Comparison of ENCODE assay signal across 18 cellular contexts in genomic region chr6:1334725-1335124, GRCh38. TPM values are rescaled to one million over a fixed set of nuclear protein-coding genes. Genes with fewer than 3 reads are reported as not detected.
DNase-seq lines count a peak whose midpoint lies in the region; ATAC-seq, FAIRE-seq and TF ChIP-seq lines count a peak whose summit lies in the region.
"Had no signal": no experiment of that assay in that cellular context is flagged by ENCODE, and none has a peak within 500 bp of the region (broad histone marks: within the 10 kb centered on the region; RNA-seq: fewer than 3 reads in every experiment).

No MANE protein-coding gene starts in this region.

- TF ChIP-seq RAD21 in HCT116 (IDR thresholded peaks at IDR 0.05; ENCODE audit: low read depth) = no peak

- no TSS peak for BruUV-seq in HCT116 (replicated peaks; lab: Mats Ljungman, UMichigan)

- TF ChIP-seq CTCF in HCT116 (IDR thresholded peaks at IDR 0.05 in 2 of 3, conservative IDR thresholded peaks at IDR 0.05 in 1 of 3; ENCODE audit: borderline replicate concordance in 1 of 3, insufficient read depth in 1 of 3, low read depth in 2 of 3, low read length in 2 of 3) (no peak), body of pancreas (IDR thresholded peaks at IDR 0.05) (no peak)

- H4K20me1 ChIP-seq in HCT116 (ENCODE audit: insufficient read depth) = no peaks in the 10 kb centered on the region

- H3K27ac ChIP-seq in HCT116 (ENCODE audit: low read depth, low read length) (peak overlapping the region; percentile 63; the same call in 1 of the 2 replicates), body of pancreas (peak overlapping the region in 3 of 4 donors; percentile 65 to 84 (median 75)), small intestine (ENCODE audit: low read depth in 1 of 2, low read length in 1 of 2) (peak overlapping the region in 1 of 2 donors; percentile 76)
- H3K27ac ChIP-seq: ascending aorta, heart right ventricle, SJCRH30 had no signal

- ATAC-seq in HCT116 (no peak), body of pancreas (no peak), HG02973 (IDR thresholded peaks at IDR 0.05; ENCODE audit: unreplicated experiment) (no peak), HG03095 (IDR thresholded peaks at IDR 0.05; ENCODE audit: unreplicated experiment) (no peak), HG02852 (IDR thresholded peaks at IDR 0.05; ENCODE audit: unreplicated experiment) (no peak)
- ATAC-seq: effector memory CD8-positive, alpha-beta T cell had no signal

- RAD21 ChIA-PET in HCT116 (lab: Charles Lee; ENCODE audit: low non-redundant PET in 1 of 2, low total read pairs in 2 of 2, uncharacterized antibody in 2 of 2, unreplicated experiment in 2 of 2) = interaction anchor here in 1 of 2 experiments (0.6 kb wide), 1 partner anchor 741 kb away, joined by 3 read pairs; no protein-coding TSS in a partner anchor

- WGBS in body of pancreas, 2 donors = 41 to 50% methylated on average over 11 of the region's 11 CpGs
- WGBS in small intestine, 3 donors = 14 to 34% (median 22%) methylated on average over 11 of the region's 11 CpGs

- no peak overlapping the region for H3K4me3 ChIP-seq in HCT116 (replicated peaks in 1 of 2; ENCODE audit: low read depth in 1 of 2, low read length in 2 of 2)
- no peak overlapping the region for H3K4me3 ChIP-seq in body of pancreas
- no peak overlapping the region for H3K4me3 ChIP-seq in small intestine (ENCODE audit: low read depth in 1 of 2, low read length in 2 of 2)
- H3K4me3 ChIP-seq: ascending aorta, heart right ventricle, SJCRH30 had no signal

- H3K4me1 ChIP-seq in HCT116 (ENCODE audit: control insufficient read depth in 1 of 2, insufficient read depth in 2 of 2, low read length in 2 of 2) (peaks cover 9 to 33% of the 10 kb centered on the region in 2 experiments; a peak in 3 of 4 replicates), body of pancreas (peaks cover 20% of the 10 kb centered on the region), small intestine (ENCODE audit: control insufficient read depth in 2 of 2, insufficient read depth in 1 of 2, low read depth in 1 of 2, low read length in 1 of 2) (no peaks in the 10 kb centered on the region)
- H3K4me1 ChIP-seq: ascending aorta, SJCRH30 had no signal

- H3K79me2 ChIP-seq in HCT116 (ENCODE audit: insufficient read depth, low read length) = no peaks in the 10 kb centered on the region

- CTCF ChIA-PET in HCT116 (lab: Charles Lee) = interaction anchor here (1.4 to 2.9 kb wide), 2 partner anchors 422 to 613 kb away, joined by 5 to 19 read pairs; no protein-coding TSS in a partner anchor

- no peak for TF ChIP-seq POLR2A in HCT116 (IDR thresholded peaks at IDR 0.05; ENCODE audit: borderline replicate concordance, extremely low read depth, insufficient read depth, insufficient read length)
- TF ChIP-seq POLR2A in body of pancreas (IDR thresholded peaks at IDR 0.05) = no peak

- intact Hi-C loops in HCT116 (cut with micrococcal nuclease) = loop anchor here (5.0 kb wide), 1 partner anchor 742 kb away; no protein-coding TSS in a partner anchor
- intact Hi-C loops in body of pancreas (cut with DNase I) = no loop called here

- H3K27me3 ChIP-seq in HCT116 (ENCODE audit: insufficient read depth, low read length) = no peaks in the 10 kb centered on the region
- no peaks in the 10 kb centered on the region for H3K27me3 ChIP-seq in body of pancreas
- no peaks in the 10 kb centered on the region for H3K27me3 ChIP-seq in small intestine (ENCODE audit: control insufficient read depth in 2 of 2, insufficient read depth in 2 of 2, low read length in 2 of 2)
- H3K27me3 ChIP-seq: ascending aorta, SJCRH30 had no signal

- H3K4me2 ChIP-seq in HCT116 (ENCODE audit: low read length) = peak overlapping the region; percentile 72

- peak overlapping the region; percentile 19; the same call in 1 of the 2 replicates for H3K9ac ChIP-seq in HCT116 (ENCODE audit: low read length)

- H3K9me2 ChIP-seq in HCT116 (ENCODE audit: insufficient read depth) = no peaks in the 10 kb centered on the region

- POLR2A ChIA-PET in HCT116 (lab: Charles Lee) = no interaction called here

- H3K9me3 ChIP-seq in HCT116 (ENCODE audit: control insufficient read depth in 1 of 2, insufficient read depth in 1 of 2, low read depth in 1 of 2, low read length in 2 of 2) = no peaks in the 10 kb centered on the region; a peak in 1 of 4 replicates
- no peaks in the 10 kb centered on the region for H3K9me3 ChIP-seq in body of pancreas
- H3K9me3 ChIP-seq in small intestine (ENCODE audit: control insufficient read depth, low read depth) = no peaks in the 10 kb centered on the region
- H3K9me3 ChIP-seq: ascending aorta, SJCRH30 had no signal

- H2AFZ ChIP-seq in HCT116 (ENCODE audit: low read depth, low read length, poor library complexity, severe bottlenecking) = peak overlapping the region; percentile 7

- FAIRE-seq in small intestine (lab: Jason Lieb, UNC) (no peak), frontal cortex (lab: Jason Lieb, UNC) (no peak)

- no peaks in the 10 kb centered on the region for H3K36me3 ChIP-seq in HCT116 (ENCODE audit: control insufficient read depth in 1 of 2, insufficient read depth in 2 of 2, low read length in 2 of 2)
- no peaks in the 10 kb centered on the region for H3K36me3 ChIP-seq in body of pancreas (replicated peaks in 1 of 2; ENCODE audit: insufficient read depth in 1 of 2, low read depth in 2 of 2)
- H3K36me3 ChIP-seq in small intestine (ENCODE audit: control insufficient read depth in 2 of 2, insufficient read depth in 2 of 2, low read length in 2 of 2) = no peaks in the 10 kb centered on the region
- H3K36me3 ChIP-seq: ascending aorta, heart right ventricle, SJCRH30 had no signal

- DNase-seq in HCT116 (ENCODE audit: low read depth, low spot score) (no peak), body of pancreas (peak in 1 of 4 donors; percentile 21), left kidney (ENCODE audit: low read depth, low spot score) (peak; percentile 17), small intestine (peak; percentile 67), frontal cortex (ENCODE audit: low spot score in 2 of 2) (no peak)
- DNase-seq: activated CD4-positive, alpha-beta memory T cell treated with anti-CD3 and anti-CD28 coated beads, Interleukin-2, amount 10 ng/mL, durations not matched to agents 7 days and 5 days; activated naive CD4-positive, alpha-beta T cell treated with anti-CD3 and anti-CD28 coated beads for 36 hours; CD4-positive, CD25-positive, alpha-beta regulatory T cell; effector memory CD8-positive, alpha-beta T cell; NCI-H2107; T-helper 2 cell had no signal

TF ChIP-seq in HCT116, 20 proteins besides CTCF, POLR2A, EP300 and RAD21:
- TF ChIP-seq CBX3 (IDR thresholded peaks at IDR 0.05; ENCODE audit: low read depth) = no peak
- no peak for TF ChIP-seq CEBPB (IDR thresholded peaks at IDR 0.05; ENCODE audit: low read depth)
- no peak for TF ChIP-seq TCF7L2 (IDR thresholded peaks at IDR 0.05; ENCODE audit: borderline replicate concordance, extremely low read depth, insufficient read depth, insufficient read length)

RNA-seq across cellular contexts. Expression of gene FOXQ1, which starts 22.8 kb away (rescaled TPM):
- total RNA-seq in HCT116 (2021; ENCODE audit: unreplicated experiment) (0.42 TPM), body of pancreas (10 to 100 TPM in 1 of 2 donors, 1 to 10 TPM in 1; 4.9 to 17.4 TPM), frontal cortex (1.2 TPM)
- 0.20 and 0.62 TPM in 2 replicates for polyA plus RNA-seq in HCT116 (2012)
- polyA plus RNA-seq in small intestine = 1 to 10 TPM in 2 of 3 donors, under 1 TPM in 1; 0.54 to 1.7 (median 1.3) TPM
- total RNA-seq: activated CD4-positive, alpha-beta memory T cell treated with anti-CD3 and anti-CD28 coated beads, Interleukin-2, amount 10 ng/mL, durations not matched to agents 7 days and 5 days; activated naive CD4-positive, alpha-beta T cell treated with anti-CD3 and anti-CD28 coated beads for 36 hours; CD4-positive, CD25-positive, alpha-beta regulatory T cell; chondrocyte; heart right ventricle; SJCRH30 had no signal
- polyA plus RNA-seq: CD4-positive, CD25-positive, alpha-beta regulatory T cell; heart right ventricle had no signal

RNA-seq across cellular contexts. Expression of gene FOXF2, which starts 54.7 kb away (rescaled TPM):
- total RNA-seq in HCT116 (2021; ENCODE audit: unreplicated experiment) (not detected), body of pancreas (under 1 TPM in 1 of 2 donors, not detected in 1; 0.26 TPM), frontal cortex (1.2 TPM)
- polyA plus RNA-seq in HCT116 (2012) = not detected in 2 replicates
- 1 to 10 TPM in 2 of 3 donors, under 1 TPM in 1; 0.45 to 8.4 (median 8.1) TPM for polyA plus RNA-seq in small intestine
- total RNA-seq: activated CD4-positive, alpha-beta memory T cell treated with anti-CD3 and anti-CD28 coated beads, Interleukin-2, amount 10 ng/mL, durations not matched to agents 7 days and 5 days; activated naive CD4-positive, alpha-beta T cell treated with anti-CD3 and anti-CD28 coated beads for 36 hours; CD4-positive, CD25-positive, alpha-beta regulatory T cell had no signal
- polyA plus RNA-seq: CD4-positive, CD25-positive, alpha-beta regulatory T cell had no signal

Comparison
In these comparisons a context has a peak if more than half of its experiments do, and no peak if none do; other contexts are left out.
1. DNase-seq: peak in left kidney (single experiment) and small intestine (single experiment); none in HCT116 (single experiment) and frontal cortex (0 of 2).